11 cellular contexts compared by ENCODE assay signal in genomic region chr19:48519426-48519825, GRCh38. TPM values are rescaled to one million over a fixed set of nuclear protein-coding genes. Genes with fewer than 3 reads are reported as not detected.
"Had no signal": no experiment of that assay in that cellular context is flagged by ENCODE, and none has a peak within 500 bp of the region (broad histone marks: within the 10 kb centered on the region; RNA-seq: fewer than 3 reads in every experiment).

No MANE protein-coding gene starts in this region.

RNA-seq across cellular contexts. Expression of gene LMTK3, which starts 7.8 kb away (rescaled TPM):
- total RNA-seq: subcutaneous adipose tissue had no signal

RNA-seq across cellular contexts. Expression of gene SULT2B1, which starts 32.5 kb away (rescaled TPM):
- total RNA-seq: natural killer cell treated with Interleukin-12 subunit alpha and Interleukin-12 subunit beta and Interleukin-15 and Interleukin-18, amount 100 ng/mL, for 72 hours; neural crest cell; omental fat pad; osteocyte; pulmonary artery endothelial cell; right atrium auricular region; sciatic nerve; subcutaneous adipose tissue; temporal lobe; thoracic aorta; tibial nerve had no signal
